Comparison of ENCODE assay signal across 8 cellular contexts in genomic region chr12:7588703-7589329, GRCh38.
A peak's percentile ranks its signal among the peaks of the same experiment; 100 is the strongest.
DNase-seq lines count a peak whose midpoint lies in the region; ATAC-seq and TF ChIP-seq lines count a peak whose summit lies in the region.

No MANE protein-coding gene starts in this region.

- no peaks in the 10 kb centered on the region for H3K79me2 ChIP-seq in PC-3 (ENCODE audit: low read length)

- H4K20me1 ChIP-seq in PC-3 (ENCODE audit: low read length), result no peaks in the 10 kb centered on the region

- no peaks in the 10 kb centered on the region for H3K4me1 ChIP-seq in PC-3 (ENCODE audit: insufficient read depth, low read length)

- H3K36me3 ChIP-seq in PC-3 (ENCODE audit: low read depth, low read length), result no peaks in the 10 kb centered on the region; the same call in 1 of the 2 replicates

- peak; percentile 22; the same call in 1 of the 2 replicates for ATAC-seq in PC-3
- peak; percentile 57 for ATAC-seq in left ventricle myocardium superior
- ATAC-seq in HG03025 (IDR thresholded peaks at IDR 0.05; ENCODE audit: low FRiP score, unreplicated experiment), result no peak
- ATAC-seq in HG02571 (IDR thresholded peaks at IDR 0.05; ENCODE audit: unreplicated experiment), result no peak

- H3K4me3 ChIP-seq in PC-3 (ENCODE audit: low read length), result no peak overlapping the region

- no peak overlapping the region for H2AFZ ChIP-seq in PC-3 (ENCODE audit: low read length)

- H3K9me2 ChIP-seq in PC-3 (replicated peaks; ENCODE audit: low read length), result no peaks in the 10 kb centered on the region

- H3K9ac ChIP-seq in PC-3 (ENCODE audit: low read length), result no peak overlapping the region

- H3K27ac ChIP-seq in C4-2B (no peak overlapping the region), PC-3 (ENCODE audit: low read length) (no peak overlapping the region)

- no TSS peak for BruUV-seq in PC-3 (replicated peaks; lab: Mats Ljungman, UMichigan)

- CTCF ChIA-PET in PC-3 (lab: Charles Lee), result no interaction called here

- POLR2A ChIA-PET in PC-3 (lab: Charles Lee; ENCODE audit: unreplicated experiment), result no interaction called here

- H3F3A ChIP-seq in PC-3 (ENCODE audit: low read length, unreplicated experiment), result no peaks in the 10 kb centered on the region

- DNase-seq in H4 (ENCODE audit: low spot score) (peak; percentile 78), PC-3 (peak; percentile 59), left ventricle myocardium superior (no peak)
- peak; percentile 24 for DNase-seq in activated naive CD4-positive, alpha-beta T cell treated with anti-CD3 and anti-CD28 coated beads, Interleukin-2, amount 50 U/mL, for 16 hours
- peak; percentile 47 to 50 for DNase-seq in stimulated activated CD4-positive, alpha-beta T cell treated with anti-CD3 and anti-CD28 coated beads, Interleukin-2, amount 100 ng/mL, for 24 hours

- H3K9me3 ChIP-seq in PC-3 (ENCODE audit: low read length), result no peaks in the 10 kb centered on the region

- TF ChIP-seq CTCF in C4-2B (conservative IDR thresholded peaks at IDR 0.05), result peak; percentile 79
- peak; percentile 57 for TF ChIP-seq CTCF in PC-3 (conservative IDR thresholded peaks at IDR 0.05; ENCODE audit: low read depth, low read length)

- peaks cover 2% of the 10 kb centered on the region; the same call in 1 of the 2 replicates for H3K27me3 ChIP-seq in PC-3 (ENCODE audit: low read length)

- intact Hi-C loops in PC-3 (cut with micrococcal nuclease) (loop anchor here (1.0 kb wide), 1 partner anchor 49 kb away; no protein-coding TSS in a partner anchor), left ventricle myocardium superior (cut with micrococcal nuclease) (no loop called here)

- H3K4me2 ChIP-seq in PC-3 (ENCODE audit: low read length), result no peak overlapping the region

Comparison
In these comparisons a context has a peak if more than half of its experiments do, and no peak if none do; other contexts are left out.
1. ATAC-seq: peak in PC-3 (single experiment) and left ventricle myocardium superior (single experiment); none in HG03025 (single experiment) and HG02571 (single experiment).